ENCODE assay signal across 9 cellular contexts in genomic region chr7:76292206-76292573, GRCh38. TPM values are rescaled to one million over a fixed set of nuclear protein-coding genes. Genes with fewer than 3 reads are reported as not detected.
DNase-seq lines count a peak whose midpoint lies in the region; ATAC-seq, FAIRE-seq and TF ChIP-seq lines count a peak whose summit lies in the region.
"Had no signal": no experiment of that assay in that cellular context is flagged by ENCODE, and none has a peak within 500 bp of the region (broad histone marks: within the 10 kb centered on the region; RNA-seq: fewer than 3 reads in every experiment).

No MANE protein-coding gene starts in this region.

- peaks cover 0 to 6% of the 10 kb centered on the region in 2 donors for H3K4me1 ChIP-seq in small intestine (ENCODE audit: control insufficient read depth in 2 of 2, insufficient read depth in 1 of 2, low read depth in 1 of 2, low read length in 1 of 2)

- no peak overlapping the region for H3K4me3 Mint-ChIP-seq in activated CD4-positive, alpha-beta memory T cell treated with anti-CD3 and anti-CD28 coated beads for 36 hours
- H3K4me3 Mint-ChIP-seq: memory B cell had no signal

- peak overlapping the region; percentile 70 to 95 for H3K27ac ChIP-seq in small intestine (ENCODE audit: low read depth in 1 of 2, low read length in 1 of 2)

- H3K36me3 Mint-ChIP-seq in activated CD4-positive, alpha-beta memory T cell treated with anti-CD3 and anti-CD28 coated beads for 36 hours: no peaks in the 10 kb centered on the region
- H3K36me3 Mint-ChIP-seq: memory B cell had no signal

- no peaks in the 10 kb centered on the region for H3K36me3 ChIP-seq in small intestine (ENCODE audit: control insufficient read depth in 2 of 2, insufficient read depth in 2 of 2, low read length in 2 of 2)

- FAIRE-seq in small intestine (lab: Jason Lieb, UNC): no peak

- TF ChIP-seq CTCF in fibroblast of pulmonary artery (IDR thresholded peaks at IDR 0.05; ENCODE audit: low read length, missing control alignments): no peak

- POLR2A ChIA-PET in activated CD4-positive, alpha-beta memory T cell treated with anti-CD3 and anti-CD28 coated beads for 36 hours (lab: Charles Lee): no interaction called here

- CTCF ChIA-PET in activated CD4-positive, alpha-beta memory T cell treated with anti-CD3 and anti-CD28 coated beads for 36 hours (lab: Charles Lee): interaction anchor here (0.7 to 2.7 kb wide), 10 partner anchors 10 to 114 kb away, joined by 3 to 43 read pairs (median 8); no protein-coding TSS in a partner anchor

- DNase-seq in RKO (ENCODE audit: low spot score) (peak; percentile 32), fibroblast of pulmonary artery (ENCODE audit: low read depth) (peak; percentile 69), small intestine (no peak), superior temporal gyrus (ENCODE audit: extremely low spot score) (no peak)
- no peak for DNase-seq in activated CD4-positive, alpha-beta memory T cell treated with anti-CD3 and anti-CD28 coated beads for 36 hours
- DNase-seq in effector CD4-positive, alpha-beta T cell: no peak
- DNase-seq in activated CD4-positive, alpha-beta T cell treated with anti-CD3 and anti-CD28 coated beads for 4 hours: no peak

- no peaks in the 10 kb centered on the region for H3K9me3 ChIP-seq in small intestine (ENCODE audit: control insufficient read depth, low read depth)

- WGBS in small intestine, 3 donors: 2 to 12% (median 8%) methylated on average over 5 of the region's 5 CpGs

- H3K27me3 ChIP-seq in small intestine (ENCODE audit: control insufficient read depth in 2 of 2, insufficient read depth in 2 of 2, low read length in 2 of 2): no peaks in the 10 kb centered on the region

- no peaks in the 10 kb centered on the region for H3K27me3 Mint-ChIP-seq in activated CD4-positive, alpha-beta memory T cell treated with anti-CD3 and anti-CD28 coated beads for 36 hours

- intact Hi-C loops in activated CD4-positive, alpha-beta memory T cell treated with anti-CD3 and anti-CD28 coated beads for 36 hours (cut with micrococcal nuclease): no loop called here

- H3K27ac Mint-ChIP-seq in activated CD4-positive, alpha-beta memory T cell treated with anti-CD3 and anti-CD28 coated beads for 36 hours: no peak overlapping the region
- H3K27ac Mint-ChIP-seq: memory B cell had no signal

- ATAC-seq in GM21529 (IDR thresholded peaks at IDR 0.05; ENCODE audit: unreplicated experiment): peak; percentile 20

- H3K4me1 Mint-ChIP-seq in activated CD4-positive, alpha-beta memory T cell treated with anti-CD3 and anti-CD28 coated beads for 36 hours (ENCODE audit: low read depth): peaks cover 10% of the 10 kb centered on the region

- no peaks in the 10 kb centered on the region for H3K9me3 Mint-ChIP-seq in activated CD4-positive, alpha-beta memory T cell treated with anti-CD3 and anti-CD28 coated beads for 36 hours
- H3K9me3 Mint-ChIP-seq: memory B cell had no signal

- H3K4me3 ChIP-seq in fibroblast of pulmonary artery (replicated peaks; ENCODE audit: low read depth, low read length): peak overlapping the region; percentile 40
- H3K4me3 ChIP-seq in small intestine (ENCODE audit: low read depth in 1 of 2, low read length in 2 of 2): peak overlapping the region in 1 of 2 donors; percentile 24

RNA-seq across cellular contexts. Expression of gene HSPB1, which starts 10.3 kb away (rescaled TPM):
- 100 to 1,000 TPM in 2 of 3 donors, 10 to 100 TPM in 1; 77.4 to 253 (median 145) TPM for polyA plus RNA-seq in small intestine
- 100 to 1,000 TPM; 119 to 127 TPM for total RNA-seq in activated CD4-positive, alpha-beta memory T cell treated with anti-CD3 and anti-CD28 coated beads for 36 hours

Comparison
In these comparisons a context has a peak if more than half of its experiments do, and no peak if none do; other contexts are left out.
1. DNase-seq: peak in RKO (single experiment) and fibroblast of pulmonary artery (single experiment); none in small intestine (single experiment), activated CD4-positive, alpha-beta memory T cell treated with anti-CD3 and anti-CD28 coated beads for 36 hours (single experiment), effector CD4-positive, alpha-beta T cell (single experiment), activated CD4-positive, alpha-beta T cell treated with anti-CD3 and anti-CD28 coated beads for 4 hours (0 of 2) and superior temporal gyrus (single experiment).